In the genomic region with DNA sequence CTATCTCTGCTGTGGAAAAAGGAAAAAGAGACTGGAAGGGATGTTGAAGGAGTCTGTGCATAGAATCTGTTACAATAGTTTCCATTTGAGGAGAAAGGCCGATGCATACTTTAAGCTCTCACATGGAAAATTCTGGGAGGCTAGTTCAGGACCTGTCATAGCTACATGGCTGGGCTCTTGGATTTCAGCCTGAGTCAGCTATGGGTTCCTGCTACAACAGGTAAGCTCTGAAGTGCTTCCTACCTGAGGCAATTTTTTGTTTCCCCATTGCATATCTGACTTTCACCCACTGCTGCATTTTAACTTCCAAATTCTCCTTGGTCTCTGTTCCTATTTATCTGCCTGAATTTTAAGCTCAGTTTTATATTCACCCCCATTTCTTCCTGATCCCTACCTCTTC, we compare ENCODE assay signal across 24 cellular contexts.
"Had no signal": no experiment of that assay in that cellular context is flagged by ENCODE, and none has a peak within 500 bp of the region (broad histone marks: within the 10 kb centered on the region; RNA-seq: fewer than 3 reads in every experiment).

No MANE protein-coding gene starts in this region.

- ATAC-seq: activated CD4-positive, CD25-positive, alpha-beta regulatory T cell treated with anti-CD3 and anti-CD28 coated beads, Interleukin-2, amount 50 U/mL, for 24 hours; activated CD8-positive, alpha-beta T cell treated with anti-CD3 and anti-CD28 coated beads for 36 hours; activated T-cell treated with anti-CD3 and anti-CD28 coated beads, Interleukin-2, amount 50 U/mL, for 72 hours; PC-3 had no signal

- DNase-seq: activated CD4-positive, alpha-beta T cell treated with anti-CD3 and anti-CD28 coated beads for 4 hours; activated CD8-positive, alpha-beta memory T cell treated with anti-CD3 and anti-CD28 coated beads, Interleukin-2, amount 50 U/mL, for 4 hours; activated CD8-positive, alpha-beta T cell treated with anti-CD3 and anti-CD28 coated beads for 36 hours; activated gamma-delta T cell treated with Interleukin-2 at 50 U/mL for 16 hours; activated naive CD4-positive, alpha-beta T cell treated with anti-CD3 and anti-CD28 coated beads, Interleukin-2, amount 10 ng/mL, durations not matched to agents 7 days and 5 days; activated naive CD8-positive, alpha-beta T cell treated with anti-CD3 and anti-CD28 coated beads for 36 hours; activated T-cell treated with anti-CD3 and anti-CD28 coated beads, Interleukin-2, amount 50 U/mL, for 72 hours; brain microvascular endothelial cell; KBM-7; NCI-H1092; NCI-H1417 treated with DMSO at 0.1 percent for 48 hours; NCI-H1694; NCI-H2029; NCI-H2107; NCI-H2171 treated with DMSO at 0.1 percent for 48 hours; NCI-H345; NCI-H510A; NCI-H526 treated with DMSO at 0.1 percent for 48 hours; NK-92 treated with Interleukin-12 subunit alpha and Interleukin-12 subunit beta, amount 100 ng/mL, for 24 hours; PC-3; SHP77 treated with DMSO at 0.1 percent for 48 hours had no signal

- H3K27me3 Mint-ChIP-seq: activated CD8-positive, alpha-beta T cell treated with anti-CD3 and anti-CD28 coated beads for 36 hours had no signal

- H3K36me3 Mint-ChIP-seq: activated naive CD4-positive, alpha-beta T cell treated with anti-CD3 and anti-CD28 coated beads, Interleukin-2, amount 10 ng/mL, durations not matched to agents 7 days and 5 days; activated naive CD8-positive, alpha-beta T cell treated with anti-CD3 and anti-CD28 coated beads for 36 hours had no signal

- H3K4me3 Mint-ChIP-seq: activated CD8-positive, alpha-beta T cell treated with anti-CD3 and anti-CD28 coated beads for 36 hours; activated naive CD4-positive, alpha-beta T cell treated with anti-CD3 and anti-CD28 coated beads, Interleukin-2, amount 10 ng/mL, durations not matched to agents 7 days and 5 days; activated naive CD8-positive, alpha-beta T cell treated with anti-CD3 and anti-CD28 coated beads for 36 hours; activated T-cell treated with anti-CD3 and anti-CD28 coated beads, Interleukin-2, amount 50 U/mL, for 72 hours; T-helper 1 cell treated with Interleukin-12 subunit alpha and Interleukin-12 subunit beta and Interleukin-4 antibody, amounts not matched to agents 30 μg/mL and 1 μg/mL, for 36 hours had no signal

- H3K27me3 ChIP-seq: brain microvascular endothelial cell had no signal

- H3K27ac Mint-ChIP-seq: activated CD8-positive, alpha-beta T cell treated with anti-CD3 and anti-CD28 coated beads for 36 hours; activated naive CD4-positive, alpha-beta T cell treated with anti-CD3 and anti-CD28 coated beads, Interleukin-2, amount 10 ng/mL, durations not matched to agents 7 days and 5 days; activated naive CD8-positive, alpha-beta T cell treated with anti-CD3 and anti-CD28 coated beads for 36 hours; activated T-cell treated with anti-CD3 and anti-CD28 coated beads, Interleukin-2, amount 50 U/mL, for 72 hours; activated T-helper 2 cell treated with anti-CD3 and anti-CD28 coated beads, Interferon-gamma antibody, Interleukin-2, Interleukin-4, amounts not matched to agents 10 μg/mL and 5 μg/mL and 100 μg/mL, durations not matched to agents 14 hours and 24 hours and 36 hours; T-helper 1 cell treated with Interleukin-12 subunit alpha and Interleukin-12 subunit beta and Interleukin-4 antibody, amounts not matched to agents 30 μg/mL and 1 μg/mL, for 36 hours had no signal

- H3K36me3 ChIP-seq: brain microvascular endothelial cell had no signal

- H3K27ac ChIP-seq: brain microvascular endothelial cell had no signal

- H3K9me3 Mint-ChIP-seq: activated CD8-positive, alpha-beta T cell treated with anti-CD3 and anti-CD28 coated beads for 36 hours; activated naive CD4-positive, alpha-beta T cell treated with anti-CD3 and anti-CD28 coated beads, Interleukin-2, amount 10 ng/mL, durations not matched to agents 7 days and 5 days; activated naive CD8-positive, alpha-beta T cell treated with anti-CD3 and anti-CD28 coated beads for 36 hours; activated T-cell treated with anti-CD3 and anti-CD28 coated beads, Interleukin-2, amount 50 U/mL, for 72 hours; activated T-helper 2 cell treated with anti-CD3 and anti-CD28 coated beads, Interferon-gamma antibody, Interleukin-2, Interleukin-4, amounts not matched to agents 10 μg/mL and 5 μg/mL and 100 μg/mL, durations not matched to agents 14 hours and 24 hours and 36 hours; T-helper 1 cell treated with Interleukin-12 subunit alpha and Interleukin-12 subunit beta and Interleukin-4 antibody, amounts not matched to agents 30 μg/mL and 1 μg/mL, for 36 hours had no signal
